ENCODE assay signal across 22 cellular contexts in the genomic region with DNA sequence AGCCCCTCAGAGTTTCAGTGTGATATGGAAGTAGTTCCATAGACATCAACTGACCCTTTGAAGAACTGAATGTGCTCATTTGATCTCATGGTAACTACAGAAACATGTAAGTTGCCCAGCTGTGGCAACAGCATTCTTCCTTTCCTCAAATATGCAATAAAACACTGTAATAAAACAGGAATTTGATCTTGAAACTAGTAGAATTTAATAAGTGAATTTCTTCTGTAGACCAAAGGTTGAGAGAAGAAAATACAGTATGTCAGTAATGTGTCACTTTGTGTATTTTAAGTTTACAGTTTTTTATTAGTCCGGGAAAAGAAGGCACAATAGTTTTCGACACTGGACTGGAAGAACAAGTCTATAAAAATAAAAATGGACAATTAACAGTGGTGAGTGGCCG. TPM values are rescaled to one million over a fixed set of nuclear protein-coding genes. Genes with fewer than 3 reads are reported as not detected.
DNase-seq lines count a peak whose midpoint lies in the region; ATAC-seq and TF ChIP-seq lines count a peak whose summit lies in the region.
"Had no signal": no experiment of that assay in that cellular context is flagged by ENCODE, and none has a peak within 500 bp of the region (broad histone marks: within the 10 kb centered on the region; RNA-seq: fewer than 3 reads in every experiment).

No MANE protein-coding gene starts in this region.

- ATAC-seq in PC-3 = peak; percentile 76
- peak; percentile 63 for ATAC-seq in sciatic nerve
- no peak for ATAC-seq in GM21515 (IDR thresholded peaks at IDR 0.05; ENCODE audit: unreplicated experiment)
- ATAC-seq in HG03521 (IDR thresholded peaks at IDR 0.05; ENCODE audit: unreplicated experiment) = no peak
- ATAC-seq: foreskin keratinocyte, Panc1, pancreas had no signal

- H3K9me2 ChIP-seq in PC-3 (replicated peaks; ENCODE audit: low read length) = no peaks in the 10 kb centered on the region

- H2AFZ ChIP-seq in PC-3 (ENCODE audit: low read length) (no peak overlapping the region), fibroblast of lung (ENCODE audit: low read length) (no peak overlapping the region)

- H3K27ac ChIP-seq in PC-3 (ENCODE audit: low read length) (peak overlapping the region; percentile 79), fibroblast of lung (ENCODE audit: insufficient read depth, low read length) (no peak overlapping the region), uterus (peak overlapping the region in 1 of 2 donors; percentile 55), SJCRH30 (no peak overlapping the region)
- H3K27ac ChIP-seq: adrenal gland, dorsolateral prefrontal cortex, foreskin keratinocyte, HL-60, pancreas, suprapubic skin had no signal

- CTCF ChIA-PET in PC-3 (lab: Charles Lee) = interaction anchor here (0.6 kb wide), 1 partner anchor 9 kb away, joined by 3 read pairs; no protein-coding TSS in a partner anchor

- POLR2A ChIA-PET in PC-3 (lab: Charles Lee; ENCODE audit: unreplicated experiment) = no interaction called here

- DNase-seq in AG10803 (ENCODE audit: low read depth) (peak; percentile 93), PC-3 (peak; percentile 68), fibroblast of lung (ENCODE audit: low read depth in 2 of 2) (peak; percentile 47 to 71), sciatic nerve (ENCODE audit: low spot score) (no peak), uterus (no peak), SJCRH30 (no peak)
- DNase-seq: activated T-cell treated with anti-CD3 and anti-CD28 coated beads for 4 hours, adrenal gland, DND-41, dorsolateral prefrontal cortex, foreskin keratinocyte, Karpas-422, midbrain, NCI-H187 treated with DMSO at 0.1 percent for 48 hours, NCI-H524, pancreas, T-helper 1 cell had no signal

- no TSS peak for BruUV-seq in PC-3 (replicated peaks; lab: Mats Ljungman, UMichigan)

- H3K4me2 ChIP-seq in PC-3 (ENCODE audit: low read length) (peak overlapping the region; percentile 20), fibroblast of lung (ENCODE audit: extremely low read depth, insufficient read depth, low read length) (no peak overlapping the region)

- H3K4me1 ChIP-seq in PC-3 (ENCODE audit: insufficient read depth, low read length) (peaks cover 23% of the 10 kb centered on the region), fibroblast of lung (ENCODE audit: control insufficient read depth, extremely low read depth, insufficient read depth, low read length) (peaks cover 6% of the 10 kb centered on the region), uterus (no peaks in the 10 kb centered on the region), SJCRH30 (no peaks in the 10 kb centered on the region)
- H3K4me1 ChIP-seq: adrenal gland, foreskin keratinocyte, pancreas had no signal

- H3K36me3 ChIP-seq in PC-3 (ENCODE audit: low read depth, low read length) = peaks cover 18% of the 10 kb centered on the region
- peaks cover 10% of the 10 kb centered on the region for H3K36me3 ChIP-seq in fibroblast of lung (ENCODE audit: control insufficient read depth, insufficient read depth, low read length)
- H3K36me3 ChIP-seq in uterus = no peaks in the 10 kb centered on the region
- peaks cover 11% of the 10 kb centered on the region; the same call in 1 of the 2 replicates for H3K36me3 ChIP-seq in SJCRH30

- TF ChIP-seq CTCF in AG10803 (conservative IDR thresholded peaks at IDR 0.05; ENCODE audit: low read length) = no peak
- no peak for TF ChIP-seq CTCF in PC-3 (conservative IDR thresholded peaks at IDR 0.05; ENCODE audit: low read depth, low read length)
- TF ChIP-seq CTCF in fibroblast of lung (conservative IDR thresholded peaks at IDR 0.05 in 1 of 2, IDR thresholded peaks at IDR 0.05 in 1 of 2; ENCODE audit: low read depth in 1 of 2, low read length in 2 of 2) = no peak
- no peak for TF ChIP-seq CTCF in uterus (IDR thresholded peaks at IDR 0.05)

- H4K20me1 ChIP-seq in PC-3 (ENCODE audit: low read length) = no peaks in the 10 kb centered on the region
- H4K20me1 ChIP-seq in fibroblast of lung (ENCODE audit: control insufficient read depth, extremely low read depth, insufficient read depth, low read length) = no peaks in the 10 kb centered on the region

- intact Hi-C loops in PC-3 (cut with micrococcal nuclease) (loop anchor here (1.0 kb wide), 3 partner anchors 17 to 31 kb away; no protein-coding TSS in a partner anchor), sciatic nerve (cut with DNase I) (no loop called here), uterus (cut with DNase I; ENCODE audit: low total_unique reads) (no loop called here)

- H3K79me2 ChIP-seq in PC-3 (ENCODE audit: low read length) (0 out of 2 replicates have a peak, but pooled peaks cover under 1% of the 10 kb centered on the region), fibroblast of lung (ENCODE audit: control insufficient read depth, insufficient read depth, low read length) (peaks cover 21% of the 10 kb centered on the region)

- no peak overlapping the region; the same call in 1 of the 2 replicates for H3K9ac ChIP-seq in PC-3 (ENCODE audit: low read length)
- no peak overlapping the region for H3K9ac ChIP-seq in fibroblast of lung (ENCODE audit: insufficient read depth, low read length)

- no peak for TF ChIP-seq POLR2A in uterus (IDR thresholded peaks at IDR 0.05)

- H3K9me3 ChIP-seq in PC-3 (ENCODE audit: low read length) = no peaks in the 10 kb centered on the region
- no peaks in the 10 kb centered on the region for H3K9me3 ChIP-seq in fibroblast of lung (ENCODE audit: control insufficient read depth, insufficient read depth, low read depth, low read length)
- no peaks in the 10 kb centered on the region for H3K9me3 ChIP-seq in uterus
- no peaks in the 10 kb centered on the region for H3K9me3 ChIP-seq in SJCRH30 (replicated peaks)
- H3K9me3 ChIP-seq: adrenal gland, pancreas, suprapubic skin had no signal

- no peaks in the 10 kb centered on the region for H3F3A ChIP-seq in PC-3 (ENCODE audit: low read length, unreplicated experiment)

- H3K27me3 ChIP-seq in PC-3 (ENCODE audit: low read length) = no peaks in the 10 kb centered on the region
- H3K27me3 ChIP-seq in fibroblast of lung (ENCODE audit: control insufficient read depth, insufficient read depth, low read length) = no peaks in the 10 kb centered on the region
- no peaks in the 10 kb centered on the region for H3K27me3 ChIP-seq in uterus
- H3K27me3 ChIP-seq in SJCRH30 = no peaks in the 10 kb centered on the region
- H3K27me3 ChIP-seq: adrenal gland, dorsolateral prefrontal cortex, foreskin keratinocyte, pancreas, suprapubic skin had no signal

- H3K4me3 ChIP-seq in AG10803 (ENCODE audit: low read length) (no peak overlapping the region), PC-3 (ENCODE audit: low read length) (no peak overlapping the region), fibroblast of lung (replicated peaks in 1 of 4; ENCODE audit: control extremely low read depth in 1 of 4, insufficient read depth in 1 of 4, low read depth in 3 of 4, low read length in 4 of 4) (no peak overlapping the region), uterus (no peak overlapping the region), SJCRH30 (no peak overlapping the region)
- H3K4me3 ChIP-seq: adrenal gland, dorsolateral prefrontal cortex, pancreas, suprapubic skin had no signal

RNA-seq across cellular contexts. Expression of gene KCTD10, which starts 31.9 kb away (rescaled TPM):
- total RNA-seq in PC-3 (2014; rRNA removed) (42.3 and 58.1 TPM in 2 replicates), fibroblast of lung (59.8 and 106 TPM in 2 replicates), sciatic nerve (88.8 TPM), uterus (10 to 100 TPM; 38.2 to 88.4 (median 63.6) TPM)
- polyA plus RNA-seq in fibroblast of lung = 131 and 190 TPM in 2 replicates
- polyA plus RNA-seq in fibroblast of lung (2012) = 86.6 and 115 TPM in 2 replicates
- 424 and 573 TPM in 2 replicates for polyA minus RNA-seq in fibroblast of lung (ENCODE audit: low replicate concordance)
- 36.1 and 37.7 TPM in 2 replicates for total RNA-seq in SJCRH30 (2014; rRNA removed; shearing (Covaris generic))

RNA-seq across cellular contexts. Expression of gene UBE3B, which starts 32.2 kb away (rescaled TPM):
- total RNA-seq in PC-3 (2014; rRNA removed) (25.7 and 35.6 TPM in 2 replicates), fibroblast of lung (35.7 and 49.7 TPM in 2 replicates), sciatic nerve (40.4 TPM), uterus (10 to 100 TPM; 14.7 to 64.2 (median 30.7) TPM)
- polyA plus RNA-seq in fibroblast of lung = 27.2 and 29.5 TPM in 2 replicates
- 17.8 and 20.1 TPM in 2 replicates for polyA plus RNA-seq in fibroblast of lung (2012)
- 38.8 and 58.9 TPM in 2 replicates for polyA minus RNA-seq in fibroblast of lung (ENCODE audit: low replicate concordance)
- 17.6 and 19.0 TPM in 2 replicates for total RNA-seq in SJCRH30 (2014; rRNA removed; shearing (Covaris generic))

Comparison
In these comparisons a context has a peak if more than half of its experiments do, and no peak if none do; other contexts are left out.
1. DNase-seq: peak in AG10803 (single experiment), PC-3 (single experiment) and fibroblast of lung (2 of 2); none in sciatic nerve (single experiment), uterus (0 of 2) and SJCRH30 (0 of 2).
2. ATAC-seq: peak in PC-3 (single experiment) and sciatic nerve (single experiment); none in GM21515 (single experiment) and HG03521 (single experiment).